ENCODE assay signal across 22 cellular contexts in the genomic region with DNA sequence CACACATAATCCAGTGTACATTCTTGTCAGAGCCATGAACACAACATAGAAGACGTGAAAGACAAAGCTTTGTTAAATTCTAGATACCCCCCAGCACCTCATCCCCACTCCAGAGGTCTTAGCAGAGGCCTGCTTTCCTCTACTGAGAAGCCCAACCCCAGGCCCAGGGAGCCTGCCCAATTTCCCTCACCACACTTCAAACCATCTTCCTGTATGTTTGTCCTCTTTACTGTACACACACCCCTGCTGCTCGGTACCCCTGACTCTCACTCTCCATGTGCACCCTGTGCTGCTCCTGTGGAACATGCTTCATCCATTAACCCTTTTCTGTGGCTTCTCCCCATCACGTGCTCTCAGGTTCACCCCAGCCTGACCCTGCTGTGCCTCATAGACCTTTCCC.
"Had no signal": no experiment of that assay in that cellular context is flagged by ENCODE, and none has a peak within 500 bp of the region (broad histone marks: within the 10 kb centered on the region; RNA-seq: fewer than 3 reads in every experiment).

No MANE protein-coding gene starts in this region.

- H3K4me3 ChIP-seq: MG63 had no signal

- H3K4me2 ChIP-seq: SK-N-SH had no signal

- DNase-seq: IMR-90, Karpas-422, KG1, MG63, NCI-H1092, NCI-H1105 treated with DMSO at 0.1 percent for 48 hours, NCI-H1417 treated with DMSO at 0.1 percent for 48 hours, NCI-H146, NCI-H1694 treated with DMSO at 0.1 percent for 48 hours, NCI-H1930, NCI-H2081, NCI-H2107, NCI-H2227 treated with DMSO at 0.1 percent for 48 hours, NCI-H524, NCI-H69, NCI-H774, SHP77, SK-N-SH, SW 1271 had no signal

- H3K27me3 ChIP-seq: MG63 had no signal

- H3K9me3 ChIP-seq: MG63, SK-N-SH had no signal

- H3K27ac ChIP-seq: HL-60, RWPE1 had no signal

- H3K36me3 ChIP-seq: MG63 had no signal

- FAIRE-seq: RCC 7860 had no signal

- H3K9ac ChIP-seq: SK-N-SH had no signal
